In genomic region chr7:77935652-77936348, GRCh38 we compare ENCODE assay signal across 10 cellular contexts.
DNase-seq lines count a peak whose midpoint lies in the region; ATAC-seq, FAIRE-seq and TF ChIP-seq lines count a peak whose summit lies in the region.
"Had no signal": no experiment of that assay in that cellular context is flagged by ENCODE, and none has a peak within 500 bp of the region (broad histone marks: within the 10 kb centered on the region; RNA-seq: fewer than 3 reads in every experiment).

No MANE protein-coding gene starts in this region.

- peak; percentile 12 for DNase-seq in SKM-1 treated with dmso at 0.1 percent for 144 hours (lab: John Stamatoyannopoulos, UW; ENCODE audit: unreplicated experiment)
- DNase-seq in SKM-1 (lab: John Stamatoyannopoulos, UW; ENCODE audit: unreplicated experiment), result no peak
- peak; percentile 16 for DNase-seq in LHCN-M2 (ENCODE audit: low read depth)
- peak in 1 of 4 experiments; percentile 17 for DNase-seq in K562 (ENCODE audit: extremely low read depth in 1 of 4, low spot score in 3 of 4)
- DNase-seq in pancreas, result no peak
- no peak for DNase-seq in NCI-H510A treated with DMSO at 0.1 percent for 48 hours (lab: John Stamatoyannopoulos, UW)
- no peak for DNase-seq in uterus
- DNase-seq: activated CD4-positive, alpha-beta T cell treated with anti-CD3 and anti-CD28 coated beads for 4 hours; left lung had no signal

- H3K9me3 ChIP-seq in K562 (replicated peaks; ENCODE audit: control insufficient read depth, insufficient read depth, low read depth, low read length) (no peaks in the 10 kb centered on the region), pancreas (no peaks in the 10 kb centered on the region), uterus (no peaks in the 10 kb centered on the region)
- H3K9me3 ChIP-seq: left lung had no signal

- H3K9ac ChIP-seq in K562 (ENCODE audit: insufficient read depth in 1 of 2, low read depth in 2 of 2, low read length in 2 of 2), result no peak overlapping the region

- peaks cover 0 to 10% of the 10 kb centered on the region in 2 experiments; a peak in 2 of 5 replicates for H3K4me1 ChIP-seq in K562 (replicated peaks in 1 of 2; ENCODE audit: control insufficient read depth in 2 of 2, insufficient read depth in 2 of 2, low read length in 2 of 2)
- H3K4me1 ChIP-seq in pancreas, result no peaks in the 10 kb centered on the region
- no peaks in the 10 kb centered on the region for H3K4me1 ChIP-seq in uterus

- no peak for TF ChIP-seq POLR2A in K562 (conservative IDR thresholded peaks at IDR 0.05)
- no peak for TF ChIP-seq POLR2A in uterus (IDR thresholded peaks at IDR 0.05)

- no peaks in the 10 kb centered on the region for H3K79me2 ChIP-seq in K562 (ENCODE audit: control insufficient read depth, insufficient read depth, low read length)

- no TSS peak for BruUV-seq in K562 (replicated peaks; lab: Mats Ljungman, UMichigan)

- no peak for ATAC-seq in K562
- ATAC-seq in pancreas, result no peak
- no peak for ATAC-seq in GM21576 (IDR thresholded peaks at IDR 0.05; ENCODE audit: unreplicated experiment)
- ATAC-seq: left lung had no signal

- H3K4me3 ChIP-seq in K562, result no peak overlapping the region
- H3K4me3 ChIP-seq in pancreas, result no peak overlapping the region
- no peak overlapping the region for H3K4me3 ChIP-seq in uterus
- H3K4me3 ChIP-seq: left lung had no signal

- in situ Hi-C loops in K562 (cut with MboI), result no loop called here

- no peak for TF ChIP-seq EP300 in K562 (IDR thresholded peaks at IDR 0.05; ENCODE audit: low read length)

- H4K20me1 ChIP-seq in K562 (replicated peaks; ENCODE audit: control insufficient read depth, insufficient read depth, low read length), result no peaks in the 10 kb centered on the region

- POLR2A ChIA-PET in K562 (lab: Yijun Ruan, JAX), result interaction anchor here (0.6 to 1.0 kb wide), 3 partner anchors 9 to 135 kb away, joined by 3 to 7 read pairs (median 3); no protein-coding TSS in a partner anchor

- CTCF ChIA-PET in K562 (lab: Yijun Ruan, JAX; ENCODE audit: low intra/inter-chr PET ratio), result interaction anchor here (0.6 to 1.7 kb wide), 3 partner anchors 159 to 1420 kb away, joined by 3 to 11 read pairs (median 3); no protein-coding TSS in a partner anchor

- intact Hi-C loops in K562 (cut with micrococcal nuclease), result loop anchor here (2.0 kb wide), 1 partner anchor 177 kb away; no protein-coding TSS in a partner anchor
- intact Hi-C loops in pancreas (cut with DNase I), result no loop called here
- intact Hi-C loops in uterus (cut with DNase I; ENCODE audit: low total_unique reads), result no loop called here

- peak; percentile 22 to 38; a peak in 2 of 4 replicates for TF ChIP-seq RAD21 in K562 (CRISPR knock-in tag; conservative IDR thresholded peaks at IDR 0.05 in 1 of 2, IDR thresholded peaks at IDR 0.05 in 1 of 2)

- TF ChIP-seq CTCF in K562 (IDR thresholded peaks at IDR 0.05 in 2 of 3, conservative IDR thresholded peaks at IDR 0.05 in 1 of 3; ENCODE audit: insufficient read depth in 2 of 3, low read depth in 1 of 3, low read length in 3 of 3), result peak in 2 of 3 experiments; percentile 6 to 55; a peak in 2 of 6 replicates
- TF ChIP-seq CTCF in pancreas (IDR thresholded peaks at IDR 0.05), result no peak
- peak in 2 of 4 experiments; percentile 5 to 11 for TF ChIP-seq CTCF in uterus (IDR thresholded peaks at IDR 0.05)

- no peak overlapping the region for H3K4me2 ChIP-seq in K562 (ENCODE audit: insufficient read depth, low read length)

- H3K36me3 ChIP-seq in K562 (ENCODE audit: control insufficient read depth, insufficient read depth, low read length), result peaks cover 4% of the 10 kb centered on the region; the same call in 2 of the 3 replicates
- H3K36me3 ChIP-seq in pancreas, result no peaks in the 10 kb centered on the region
- H3K36me3 ChIP-seq in uterus, result no peaks in the 10 kb centered on the region
- H3K36me3 ChIP-seq: left lung had no signal

- H3K27ac ChIP-seq in K562 (ENCODE audit: extremely low read depth, low read depth, low read length), result no peak overlapping the region
- no peak overlapping the region for H3K27ac ChIP-seq in pancreas
- no peak overlapping the region for H3K27ac ChIP-seq in uterus
- H3K27ac ChIP-seq: left lung had no signal

- WGBS in K562 (ENCODE audit: insufficient coverage, low coverage, missing lambda C conversion rate), result 75% methylated on average over 1 of the region's 1 CpG
- 70 to 73% methylated on average over 1 of the region's 1 CpG for WGBS in pancreas, 2 donors

- H3K9me1 ChIP-seq in K562 (ENCODE audit: control insufficient read depth, insufficient read depth, low read length), result no peaks in the 10 kb centered on the region

- no peak overlapping the region for H2AFZ ChIP-seq in K562 (ENCODE audit: low read depth, low read length)

- no peaks in the 10 kb centered on the region for H3K27me3 ChIP-seq in K562 (ENCODE audit: control insufficient read depth in 2 of 2, insufficient read depth in 2 of 2, low read length in 2 of 2)
- no peaks in the 10 kb centered on the region for H3K27me3 ChIP-seq in pancreas
- no peaks in the 10 kb centered on the region for H3K27me3 ChIP-seq in uterus
- H3K27me3 ChIP-seq: left lung had no signal

- FAIRE-seq in K562 (lab: Jason Lieb, UNC) (no peak), pancreas (lab: Jason Lieb, UNC) (peak; percentile 5)

TF ChIP-seq in K562, 482 proteins besides CTCF, POLR2A, EP300 and RAD21 (continues in another document):
- no peak for TF ChIP-seq ZBTB8A (IDR thresholded peaks at IDR 0.05; ENCODE audit: partially characterized antibody)
- TF ChIP-seq E2F6 (IDR thresholded peaks at IDR 0.05; ENCODE audit: borderline replicate concordance in 1 of 2, extremely low read depth in 1 of 2, insufficient read depth in 1 of 2, insufficient read length in 1 of 2, low read depth in 1 of 2, low read length in 1 of 2, poor library complexity in 1 of 2, severe bottlenecking in 1 of 2), result no peak
- no peak for TF ChIP-seq XRCC3 (IDR thresholded peaks at IDR 0.05)
- TF ChIP-seq KDM2B (CRISPR knock-in tag; IDR thresholded peaks at IDR 0.05), result no peak
- no peak for TF ChIP-seq LARP7 (IDR thresholded peaks at IDR 0.05)
- no peak for TF ChIP-seq BACH1 (tag; IDR thresholded peaks at IDR 0.05)
- TF ChIP-seq ZNF639 (CRISPR knock-in tag; conservative IDR thresholded peaks at IDR 0.05 in 1 of 2, IDR thresholded peaks at IDR 0.05 in 1 of 2), result no peak
- TF ChIP-seq ZNF518B (CRISPR knock-in tag; IDR thresholded peaks at IDR 0.05), result no peak
- no peak for TF ChIP-seq CSDE1 (IDR thresholded peaks at IDR 0.05)
- no peak for TF ChIP-seq THRAP3 (IDR thresholded peaks at IDR 0.05; ENCODE audit: borderline replicate concordance)
- TF ChIP-seq ZNF354B (CRISPR knock-in tag; IDR thresholded peaks at IDR 0.05), result no peak
- TF ChIP-seq SPI1 (IDR thresholded peaks at IDR 0.05; ENCODE audit: borderline replicate concordance, low read depth, low read length), result peak; percentile 89

Comparison
In these comparisons a context has a peak if more than half of its experiments do, and no peak if none do; other contexts are left out.
1. DNase-seq: peak in SKM-1 treated with dmso at 0.1 percent for 144 hours (single experiment) and LHCN-M2 (single experiment); none in SKM-1 (single experiment), pancreas (0 of 6), NCI-H510A treated with DMSO at 0.1 percent for 48 hours (single experiment) and uterus (0 of 2).
2. CTCF ChIP-seq: peak in K562 (2 of 3); none in pancreas (0 of 4).